In the genomic region with DNA sequence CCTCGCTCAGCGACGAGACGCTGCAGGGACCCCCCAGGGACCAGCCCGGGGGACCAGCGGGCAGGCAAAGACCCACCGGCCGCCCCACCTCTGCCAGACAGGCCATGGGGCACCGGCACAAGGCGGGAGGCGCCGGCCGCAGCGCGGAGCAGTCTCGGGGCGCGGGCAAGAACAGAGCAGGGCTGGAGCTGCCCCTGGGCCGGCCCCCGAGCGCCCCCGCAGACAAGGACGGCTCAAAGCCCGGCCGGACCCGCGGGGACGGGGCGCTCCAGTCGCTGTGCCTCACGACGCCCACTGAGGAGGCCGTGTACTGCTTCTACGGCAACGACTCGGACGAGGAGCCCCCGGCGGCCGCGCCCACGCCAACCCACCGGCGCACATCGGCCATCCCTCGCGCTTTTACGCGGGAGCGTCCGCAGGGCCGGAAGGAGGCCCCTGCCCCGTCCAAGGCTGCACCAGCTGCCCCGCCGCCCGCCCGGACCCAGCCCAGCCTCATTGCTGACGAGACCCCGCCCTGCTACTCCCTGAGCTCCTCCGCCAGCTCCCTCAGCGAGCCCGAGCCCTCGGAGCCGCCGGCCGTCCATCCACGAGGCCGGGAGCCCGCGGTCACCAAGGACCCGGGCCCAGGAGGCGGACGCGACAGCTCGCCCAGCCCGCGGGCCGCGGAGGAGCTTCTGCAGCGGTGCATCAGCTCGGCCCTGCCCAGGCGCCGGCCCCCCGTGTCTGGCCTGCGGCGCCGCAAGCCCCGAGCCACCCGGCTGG, we compare ENCODE assay signal across 1 cellular context.
TF ChIP-seq lines count a peak whose summit lies in the region.

No MANE protein-coding gene starts in this region.

TF ChIP-seq in GM23338, 12 proteins besides CTCF, POLR2A, EP300 and RAD21:
- peak; percentile 72 for TF ChIP-seq EZH2 (IDR thresholded peaks at IDR 0.05; ENCODE audit: low read depth, unreplicated experiment)
- TF ChIP-seq EZH2phosphoT487 (IDR thresholded peaks at IDR 0.05; ENCODE audit: unreplicated experiment): no peak
